ENCODE assay signal across 8 cellular contexts in the genomic region with DNA sequence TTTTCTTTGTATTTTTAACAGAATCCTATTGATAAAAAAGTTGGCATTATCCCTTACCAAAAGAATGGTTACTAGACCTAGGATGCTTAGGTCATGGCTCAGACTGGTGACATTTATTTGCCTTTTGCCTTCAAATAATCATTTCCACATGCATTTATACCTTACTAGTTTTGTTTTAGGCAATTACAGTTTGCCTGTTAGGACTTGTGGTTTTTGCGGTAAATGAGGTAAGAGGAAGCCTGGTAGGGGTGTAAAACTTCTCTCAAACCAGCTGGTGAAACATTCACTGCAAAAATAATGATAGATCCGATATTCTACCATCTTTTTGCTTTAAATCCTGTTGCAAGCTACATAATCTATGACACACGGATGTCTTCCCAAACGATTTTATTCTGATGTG. TPM values are rescaled to one million over a fixed set of nuclear protein-coding genes. Genes with fewer than 3 reads are reported as not detected.
DNase-seq lines count a peak whose midpoint lies in the region; ATAC-seq and TF ChIP-seq lines count a peak whose summit lies in the region.

No MANE protein-coding gene starts in this region.

- CTCF ChIA-PET in RWPE1 (lab: Yijun Ruan, JAX), result no interaction called here

- POLR2A ChIA-PET in RWPE1 (lab: Yijun Ruan, JAX; ENCODE audit: low non-redundant PET), result no interaction called here

- peak; percentile 17 for DNase-seq in AG08395 (ENCODE audit: low spot score)
- peak; percentile 20 for DNase-seq in RWPE1 (ENCODE audit: low spot score)
- DNase-seq in epithelial cell of esophagus (ENCODE audit: low read depth), result peak; percentile 69
- no peak for DNase-seq in NCI-H1694 treated with DMSO at 0.1 percent for 48 hours (lab: John Stamatoyannopoulos, UW)
- DNase-seq in mesenteric fat pad (ENCODE audit: low spot score), result no peak
- no peak for DNase-seq in NCI-H1694 (lab: John Stamatoyannopoulos, UW)

- no peak for TF ChIP-seq CTCF in RWPE1 (conservative IDR thresholded peaks at IDR 0.05; ENCODE audit: low read depth)
- no peak for TF ChIP-seq CTCF in epithelial cell of esophagus (IDR thresholded peaks at IDR 0.05; ENCODE audit: insufficient read depth, low read depth, low read length, missing control alignments)

- H3K27ac ChIP-seq in RWPE1, result no peak overlapping the region

- ATAC-seq in GM18517 (IDR thresholded peaks at IDR 0.05; ENCODE audit: unreplicated experiment), result peak; percentile 44
- no peak for ATAC-seq in HG02623 (IDR thresholded peaks at IDR 0.05; ENCODE audit: unreplicated experiment)

- peak overlapping the region; percentile 21 for H3K4me3 ChIP-seq in epithelial cell of esophagus (ENCODE audit: low read length)

RNA-seq across cellular contexts. Expression of a gene that starts 12.1 kb away (rescaled TPM):
- total RNA-seq in mesenteric fat pad, result 107 TPM

Comparison
In these comparisons a context has a peak if more than half of its experiments do, and no peak if none do; other contexts are left out.
1. DNase-seq: peak in AG08395 (single experiment), RWPE1 (single experiment) and epithelial cell of esophagus (single experiment); none in NCI-H1694 treated with DMSO at 0.1 percent for 48 hours (single experiment), mesenteric fat pad (single experiment) and NCI-H1694 (single experiment).